ENCODE assay signal across 8 cellular contexts in genomic region chr17:21510686-21511367, GRCh38.
A peak's percentile ranks its signal among the peaks of the same experiment; 100 is the strongest.
DNase-seq lines count a peak whose midpoint lies in the region; ATAC-seq, FAIRE-seq and TF ChIP-seq lines count a peak whose summit lies in the region.

No MANE protein-coding gene starts in this region.

- peaks cover 2% of the 10 kb centered on the region for H3K27me3 ChIP-seq in bronchial epithelial cell (ENCODE audit: control insufficient read depth, insufficient read depth, low read length)

- DNase-seq in activated T-cell treated with anti-CD3 and anti-CD28 coated beads, Interleukin-2, amount 50 U/mL, for 24 hours, result no peak
- DNase-seq in activated T-cell treated with anti-CD3 and anti-CD28 coated beads, Interleukin-2, amount 50 U/mL, for 48 hours, result no peak
- DNase-seq in bronchial epithelial cell (ENCODE audit: low read depth) (no peak), medulla oblongata (ENCODE audit: extremely low spot score) (peak; percentile 11), type B pancreatic cell (ENCODE audit: extremely low spot score, unreplicated experiment) (no peak), RKO (ENCODE audit: low spot score) (no peak)
- DNase-seq in stimulated activated CD4-positive, alpha-beta T cell treated with anti-CD3 and anti-CD28 coated beads, Interleukin-15, amount 100 ng/mL, for 24 hours, result no peak

- H3K9me3 Mint-ChIP-seq in activated T-cell treated with anti-CD3 and anti-CD28 coated beads, Interleukin-2, amount 50 U/mL, for 24 hours, result no peaks in the 10 kb centered on the region
- no peaks in the 10 kb centered on the region for H3K9me3 Mint-ChIP-seq in type B pancreatic cell

- ATAC-seq in GM18870 (IDR thresholded peaks at IDR 0.05; ENCODE audit: unreplicated experiment), result no peak

- H3K27me3 Mint-ChIP-seq in activated T-cell treated with anti-CD3 and anti-CD28 coated beads, Interleukin-2, amount 50 U/mL, for 24 hours, result peaks cover 48% of the 10 kb centered on the region
- H3K27me3 Mint-ChIP-seq in type B pancreatic cell, result peaks cover 51% of the 10 kb centered on the region

- peak overlapping the region; percentile 34 for H3K4me3 ChIP-seq in bronchial epithelial cell (ENCODE audit: low read depth, low read length)

- H3K36me3 Mint-ChIP-seq in activated T-cell treated with anti-CD3 and anti-CD28 coated beads, Interleukin-2, amount 50 U/mL, for 24 hours (ENCODE audit: low read depth), result no peaks in the 10 kb centered on the region
- H3K36me3 Mint-ChIP-seq in type B pancreatic cell, result no peaks in the 10 kb centered on the region

- H3K27ac Mint-ChIP-seq in activated T-cell treated with anti-CD3 and anti-CD28 coated beads, Interleukin-2, amount 50 U/mL, for 24 hours, result no peak overlapping the region
- H3K27ac Mint-ChIP-seq in type B pancreatic cell, result no peak overlapping the region

- no peak for TF ChIP-seq CTCF in bronchial epithelial cell (IDR thresholded peaks at IDR 0.05; ENCODE audit: insufficient read depth, low read length, severe bottlenecking)
- TF ChIP-seq CTCF in type B pancreatic cell (conservative IDR thresholded peaks at IDR 0.05), result no peak

- no peaks in the 10 kb centered on the region for H3K36me3 ChIP-seq in bronchial epithelial cell (ENCODE audit: control insufficient read depth, insufficient read depth, low read length)

- no peak for FAIRE-seq in bronchial epithelial cell (lab: Jason Lieb, UNC)

- H3K4me3 Mint-ChIP-seq in activated T-cell treated with anti-CD3 and anti-CD28 coated beads, Interleukin-2, amount 50 U/mL, for 24 hours, result peak overlapping the region; percentile 64
- H3K4me3 Mint-ChIP-seq in type B pancreatic cell, result peak overlapping the region; percentile 71

- peaks cover 19% of the 10 kb centered on the region for H3K4me1 Mint-ChIP-seq in activated T-cell treated with anti-CD3 and anti-CD28 coated beads, Interleukin-2, amount 50 U/mL, for 24 hours (ENCODE audit: low read depth)
- H3K4me1 Mint-ChIP-seq in type B pancreatic cell (ENCODE audit: unreplicated experiment), result peaks cover 13% of the 10 kb centered on the region
